In the genomic region with DNA sequence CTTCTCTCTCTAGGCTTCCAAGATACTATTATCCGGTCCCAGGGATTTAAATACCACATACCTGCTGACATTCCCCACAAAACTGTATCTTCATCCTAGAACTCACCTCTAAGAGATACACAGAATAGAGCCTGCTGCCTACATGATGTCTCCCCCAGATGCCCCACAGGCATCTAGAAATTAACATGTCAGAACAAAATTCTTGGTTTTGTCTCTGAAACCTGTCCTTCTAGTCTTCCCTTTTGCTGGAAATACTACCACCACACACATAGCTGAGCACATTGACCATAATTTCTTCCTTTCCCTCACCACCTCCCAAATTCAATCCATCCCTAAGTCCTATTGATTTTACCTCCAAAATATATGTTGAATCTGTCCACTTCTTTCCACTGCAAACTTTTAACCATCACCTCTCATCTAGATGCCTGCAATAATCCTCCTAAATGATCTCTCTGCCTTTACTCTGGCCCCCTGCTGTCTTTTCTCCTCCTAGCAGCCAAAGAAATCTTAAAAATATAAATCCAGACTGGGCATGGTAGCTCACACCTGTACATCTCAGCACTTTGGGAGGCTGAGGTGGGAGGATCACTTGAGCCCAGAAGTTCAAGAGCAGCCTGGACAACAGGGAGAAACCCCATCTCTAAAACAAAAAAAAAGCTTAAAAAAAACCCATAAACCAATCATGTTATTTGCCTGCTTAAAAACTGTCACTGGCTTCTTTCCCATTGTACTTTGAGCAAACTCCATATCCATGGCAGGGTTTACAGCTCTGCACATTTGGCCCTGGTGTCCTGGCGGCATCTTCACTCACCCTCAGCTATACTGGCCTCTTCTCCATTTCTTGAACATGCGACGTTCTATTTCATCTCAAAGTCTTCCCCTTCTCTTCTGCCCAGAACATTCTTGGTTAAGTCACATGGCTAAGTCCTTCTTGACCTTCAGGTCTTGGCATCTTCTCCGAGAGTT, we compare ENCODE assay signal across 11 cellular contexts. TPM values are rescaled to one million over a fixed set of nuclear protein-coding genes. Genes with fewer than 3 reads are reported as not detected.
DNase-seq lines count a peak whose midpoint lies in the region; ATAC-seq and TF ChIP-seq lines count a peak whose summit lies in the region.
"Had no signal": no experiment of that assay in that cellular context is flagged by ENCODE, and none has a peak within 500 bp of the region (broad histone marks: within the 10 kb centered on the region; RNA-seq: fewer than 3 reads in every experiment).

No MANE protein-coding gene starts in this region.

- TF ChIP-seq RAD21 in liver (IDR thresholded peaks at IDR 0.05): peak in 1 of 2 donors; percentile 40

- H3K9me3 ChIP-seq in BE2C (no peaks in the 10 kb centered on the region), WERI-Rb-1 (ENCODE audit: severe bottlenecking) (peaks cover 3% of the 10 kb centered on the region), liver (ENCODE audit: control insufficient read depth in 4 of 4, low read length in 3 of 4) (peaks cover 0 to 8% (median 3%) of the 10 kb centered on the region in 4 donors)

- H3K36me3 ChIP-seq in BE2C (no peaks in the 10 kb centered on the region), WERI-Rb-1 (no peaks in the 10 kb centered on the region), liver (ENCODE audit: control insufficient read depth in 4 of 4, insufficient read depth in 3 of 4, low read depth in 1 of 4, low read length in 3 of 4) (no peaks in the 10 kb centered on the region)
- H3K36me3 ChIP-seq: right atrium auricular region had no signal

- ATAC-seq in HG03139 (IDR thresholded peaks at IDR 0.05; ENCODE audit: unreplicated experiment) (no peak), HG03280 (IDR thresholded peaks at IDR 0.05; ENCODE audit: unreplicated experiment) (no peak)
- ATAC-seq in stimulated activated naive B cell treated with anti-CD40 and anti-IgM and Interleukin-4, amounts not matched to agents 10 μg/mL and 1 μg/mL and 100 μg/mL, for 72 hours (replicated peaks): no peak

- H3K27ac Mint-ChIP-seq in HFFc6: no peak overlapping the region
- no peak overlapping the region for H3K27ac Mint-ChIP-seq in stimulated activated naive B cell treated with anti-CD40 and anti-IgM and Interleukin-4, amounts not matched to agents 10 μg/mL and 1 μg/mL and 100 μg/mL, for 72 hours

- no peaks in the 10 kb centered on the region for H3K4me1 Mint-ChIP-seq in HFFc6 (ENCODE audit: low read depth)
- H3K4me1 Mint-ChIP-seq in stimulated activated naive B cell treated with anti-CD40 and anti-IgM and Interleukin-4, amounts not matched to agents 10 μg/mL and 1 μg/mL and 100 μg/mL, for 72 hours: no peaks in the 10 kb centered on the region

- H3K27me3 ChIP-seq in BE2C (no peaks in the 10 kb centered on the region), WERI-Rb-1 (ENCODE audit: insufficient read depth, low read depth, severe bottlenecking) (no peaks in the 10 kb centered on the region), liver (ENCODE audit: control insufficient read depth in 4 of 4, insufficient read depth in 4 of 4, low read length in 3 of 4) (no peaks in the 10 kb centered on the region)
- H3K27me3 ChIP-seq: right atrium auricular region had no signal

- 62% methylated on average over 5 of the region's 5 CpGs for WGBS in liver

- peaks cover 18% of the 10 kb centered on the region for H3K27me3 Mint-ChIP-seq in HFFc6 (ENCODE audit: insufficient read depth)
- H3K27me3 Mint-ChIP-seq in stimulated activated naive B cell treated with anti-CD40 and anti-IgM and Interleukin-4, amounts not matched to agents 10 μg/mL and 1 μg/mL and 100 μg/mL, for 72 hours: peaks cover 23 to 28% of the 10 kb centered on the region in 2 donors

- H3K9ac ChIP-seq in liver (ENCODE audit: low read depth in 1 of 2, low read length in 2 of 2): no peak overlapping the region

- no peak overlapping the region for H3K4me3 ChIP-seq in BE2C (ENCODE audit: low read depth, low read length)
- H3K4me3 ChIP-seq in WERI-Rb-1 (ENCODE audit: low read depth, low read length): no peak overlapping the region
- no peak overlapping the region for H3K4me3 ChIP-seq in liver (ENCODE audit: low read depth in 1 of 3, low read length in 3 of 3)
- H3K4me3 ChIP-seq: right atrium auricular region had no signal

- no peak for DNase-seq in BE2C
- peak; percentile 24 for DNase-seq in HFFc6
- DNase-seq in WERI-Rb-1: no peak
- no peak for DNase-seq in stimulated activated naive B cell treated with anti-CD40 and anti-IgM and Interleukin-4, amounts not matched to agents 10 μg/mL and 1 μg/mL and 100 μg/mL, for 72 hours
- no peak for DNase-seq in DMS79 treated with DMSO at 0.1 percent for 48 hours (lab: John Stamatoyannopoulos, UW)
- DNase-seq: GDM1, NCI-H446 treated with DMSO at 0.1 percent for 48 hours had no signal

- peaks cover 12% of the 10 kb centered on the region for H3K36me3 Mint-ChIP-seq in HFFc6 (ENCODE audit: low read depth)
- peaks cover 4% of the 10 kb centered on the region in 2 donors for H3K36me3 Mint-ChIP-seq in stimulated activated naive B cell treated with anti-CD40 and anti-IgM and Interleukin-4, amounts not matched to agents 10 μg/mL and 1 μg/mL and 100 μg/mL, for 72 hours

- H3K4me1 ChIP-seq in BE2C (no peaks in the 10 kb centered on the region), liver (ENCODE audit: control insufficient read depth in 4 of 4, insufficient read depth in 4 of 4, low read length in 3 of 4) (peaks cover 0 to 10% (median 2%) of the 10 kb centered on the region in 4 donors)

- TF ChIP-seq CTCF in BE2C (IDR thresholded peaks at IDR 0.05; ENCODE audit: low read depth, low read length): peak; percentile 36
- TF ChIP-seq CTCF in HFFc6 (IDR thresholded peaks at IDR 0.05): peak; percentile 66
- 0 out of 2 replicates have a peak, but pooled peaks have one; percentile 3 for TF ChIP-seq CTCF in WERI-Rb-1 (IDR thresholded peaks at IDR 0.05; ENCODE audit: low read depth, low read length)
- TF ChIP-seq CTCF in liver (IDR thresholded peaks at IDR 0.05; ENCODE audit: low read depth, low read length, missing input control): peak; percentile 10

- H3K9me3 Mint-ChIP-seq in HFFc6: peaks cover 6% of the 10 kb centered on the region
- H3K9me3 Mint-ChIP-seq in stimulated activated naive B cell treated with anti-CD40 and anti-IgM and Interleukin-4, amounts not matched to agents 10 μg/mL and 1 μg/mL and 100 μg/mL, for 72 hours: peaks cover 11 to 12% of the 10 kb centered on the region in 2 donors

- no peak overlapping the region for H3K27ac ChIP-seq in WERI-Rb-1
- no peak overlapping the region for H3K27ac ChIP-seq in liver (ENCODE audit: low read depth in 1 of 2, low read length in 2 of 2)
- H3K27ac ChIP-seq: right atrium auricular region had no signal

- H3K4me3 Mint-ChIP-seq in HFFc6: no peak overlapping the region
- H3K4me3 Mint-ChIP-seq in stimulated activated naive B cell treated with anti-CD40 and anti-IgM and Interleukin-4, amounts not matched to agents 10 μg/mL and 1 μg/mL and 100 μg/mL, for 72 hours: no peak overlapping the region

TF ChIP-seq in liver, 16 proteins besides CTCF, POLR2A, EP300 and RAD21:
- peak; percentile 67 to 68 for TF ChIP-seq HNF4A (conservative IDR thresholded peaks at IDR 0.05)
- TF ChIP-seq FOXA1 (IDR thresholded peaks at IDR 0.05): no peak
- no peak for TF ChIP-seq EGR1 (IDR thresholded peaks at IDR 0.05; ENCODE audit: low read depth in 2 of 2)
TF ChIP-seq in liver: peak in this region for 1.

RNA-seq across cellular contexts. Expression of a gene that starts 6.2 kb away (rescaled TPM):
- polyA plus RNA-seq in BE2C (2012; ENCODE audit: insufficient read depth, insufficient read length, low read depth): 4.5 TPM
- 1 to 10 TPM; 6.7 to 9.2 (median 7.8) TPM for total RNA-seq in HFFc6 (2021; fragmentation: NEBNext Ultra II Directional; extraction: Animal tissue kit (Norgen Biotek cat#: 25700))
- total RNA-seq in liver: 1 to 10 TPM; 4.3 to 7.4 TPM
- 1 to 10 TPM; 1.7 to 5.6 TPM for polyA plus RNA-seq in liver

RNA-seq across cellular contexts. Expression of a gene that starts 47.6 kb away (rescaled TPM):
- polyA plus RNA-seq in BE2C (2012; ENCODE audit: insufficient read depth, insufficient read length, low read depth): 19.9 TPM
- total RNA-seq in HFFc6 (2021; fragmentation: NEBNext Ultra II Directional; extraction: Animal tissue kit (Norgen Biotek cat#: 25700)): 10 to 100 TPM; 16.7 to 23.8 (median 20.5) TPM
- total RNA-seq in liver: 10 to 100 TPM in 1 of 2 donors, 1 to 10 TPM in 1; 5.9 to 52.4 TPM
- polyA plus RNA-seq in liver: 100 to 1,000 TPM; 286 to 339 TPM

RNA-seq across cellular contexts. Expression of a gene that starts 53.5 kb away (rescaled TPM):
- 17.7 TPM for polyA plus RNA-seq in BE2C (2012; ENCODE audit: insufficient read depth, insufficient read length, low read depth)
- 10 to 100 TPM; 38.6 to 58.1 (median 46.2) TPM for total RNA-seq in HFFc6 (2021; fragmentation: NEBNext Ultra II Directional; extraction: Animal tissue kit (Norgen Biotek cat#: 25700))
- total RNA-seq in liver: 10 to 100 TPM; 15.6 to 23.3 TPM
- 10 to 100 TPM; 10.0 to 11.8 TPM for polyA plus RNA-seq in liver

Comparison
In these comparisons a context has a peak if more than half of its experiments do, and no peak if none do; other contexts are left out.
1. CTCF ChIP-seq: peak in every context shown above with its lines; median percentile 66 in HFFc6; 36 in BE2C; 10 in liver; 3 in WERI-Rb-1.